ENCODE assay signal across 8 cellular contexts in genomic region chr19:46076951-46077814, GRCh38. TPM values are rescaled to one million over a fixed set of nuclear protein-coding genes. Genes with fewer than 3 reads are reported as not detected.
DNase-seq lines count a peak whose midpoint lies in the region; ATAC-seq and TF ChIP-seq lines count a peak whose summit lies in the region.

No MANE protein-coding gene starts in this region.

- peak; percentile 83 for TF ChIP-seq RAD21 in SK-N-SH (IDR thresholded peaks at IDR 0.05; ENCODE audit: low read length)

- H2AFZ ChIP-seq in SK-N-SH (ENCODE audit: low read depth): peak overlapping the region; percentile 50; the same call in 1 of the 2 replicates

- no peaks in the 10 kb centered on the region for H3K9me3 ChIP-seq in SK-N-SH
- H3K9me3 ChIP-seq in effector memory CD4-positive, alpha-beta T cell (ENCODE audit: control insufficient read depth, low read length): no peaks in the 10 kb centered on the region

- POLR2A ChIA-PET in SK-N-SH (lab: Yijun Ruan, JAX): no interaction called here

- peaks cover 27% of the 10 kb centered on the region for H3K27me3 ChIP-seq in SK-N-SH (ENCODE audit: insufficient read depth)
- H3K27me3 ChIP-seq in effector memory CD4-positive, alpha-beta T cell (replicated peaks; ENCODE audit: control insufficient read depth, insufficient read depth, low read length, poor library complexity, severe bottlenecking): peaks cover 19% of the 10 kb centered on the region

- no peaks in the 10 kb centered on the region for H4K20me1 ChIP-seq in SK-N-SH (ENCODE audit: insufficient read depth)

- peak overlapping the region; percentile 79 for H3K4me2 ChIP-seq in SK-N-SH

- peak; percentile 61 for DNase-seq in activated CD4-positive, alpha-beta T cell treated with anti-CD3 and anti-CD28 coated beads for 48 hours
- no peak for DNase-seq in activated CD4-positive, alpha-beta T cell treated with anti-CD3 and anti-CD28 coated beads for 1 hour
- DNase-seq in NCI-H1436 (lab: John Stamatoyannopoulos, UW) (peak; percentile 89), SK-N-SH (peak; percentile 90), coronary artery (ENCODE audit: low spot score) (no peak), left colon (peak; percentile 38 to 62)
- peak; percentile 27 to 29 for DNase-seq in stimulated activated CD8-positive, alpha-beta memory T cell treated with anti-CD3 and anti-CD28 coated beads, Interleukin-15, amount 100 ng/mL, for 48 hours (ENCODE audit: low read depth in 2 of 2)
- DNase-seq in effector memory CD4-positive, alpha-beta T cell: no peak

- H3K4me3 ChIP-seq in SK-N-SH (ENCODE audit: low read depth in 2 of 2, low read length in 1 of 2) (peak overlapping the region; percentile 39 to 52), coronary artery (peak overlapping the region; percentile 44)
- H3K4me3 ChIP-seq in effector memory CD4-positive, alpha-beta T cell (ENCODE audit: insufficient read depth, low read depth, low read length, poor library complexity, severe bottlenecking): no peak overlapping the region

- peak; percentile 98 for ATAC-seq in left colon

- no peak for TF ChIP-seq EP300 in SK-N-SH (IDR thresholded peaks at IDR 0.05; ENCODE audit: borderline replicate concordance in 1 of 2, low read depth in 1 of 2, low read length in 1 of 2)

- intact Hi-C loops in left colon (cut with DNase I, micrococcal nuclease): loop anchor here in 1 of 2 donors (10.0 kb wide), 1 partner anchor 188 kb away; no protein-coding TSS in a partner anchor

- CTCF ChIA-PET in SK-N-SH (lab: Yijun Ruan, JAX): interaction anchor here (0.6 to 10.3 kb wide), 41 partner anchors 9 to 412 kb away, joined by 3 to 132 read pairs (median 4); partner anchors contain the start of genes IGFL4 and PGLYRP1

- peaks cover 27% of the 10 kb centered on the region for H3F3A ChIP-seq in SK-N-SH (replicated peaks; ENCODE audit: insufficient read depth)

- no peak overlapping the region for H3K9ac ChIP-seq in SK-N-SH

- H3K27ac ChIP-seq in SK-N-SH (ENCODE audit: low read depth in 2 of 2, low read length in 1 of 2) (no peak overlapping the region), coronary artery (no peak overlapping the region)
- H3K27ac ChIP-seq in effector memory CD4-positive, alpha-beta T cell (ENCODE audit: insufficient read depth, low read length, poor library complexity, severe bottlenecking): no peak overlapping the region

- no peaks in the 10 kb centered on the region for H3K36me3 ChIP-seq in SK-N-SH (replicated peaks in 1 of 2; ENCODE audit: control insufficient read depth in 1 of 2, insufficient read depth in 2 of 2, low read length in 1 of 2)
- no peaks in the 10 kb centered on the region for H3K36me3 ChIP-seq in effector memory CD4-positive, alpha-beta T cell (ENCODE audit: control insufficient read depth, insufficient read depth, low read length)

- H3K9me2 ChIP-seq in SK-N-SH: no peaks in the 10 kb centered on the region

- 2% methylated on average over 18 of the region's 50 CpGs for WGBS in SK-N-SH (ENCODE audit: low lambda C conversion rate)

- H3K4me1 ChIP-seq in SK-N-SH (ENCODE audit: control insufficient read depth in 1 of 2, insufficient read depth in 2 of 2, low read depth in 1 of 2, low read length in 1 of 2): peaks cover 8 to 20% of the 10 kb centered on the region in 2 experiments; a peak in 2 of 4 replicates
- H3K4me1 ChIP-seq in effector memory CD4-positive, alpha-beta T cell (ENCODE audit: control insufficient read depth, insufficient read depth, low read length, poor library complexity, severe bottlenecking): peaks cover 4% of the 10 kb centered on the region

- H3K79me2 ChIP-seq in SK-N-SH (ENCODE audit: insufficient read depth): no peaks in the 10 kb centered on the region

- TF ChIP-seq CTCF in SK-N-SH (IDR thresholded peaks at IDR 0.05) (peak; percentile 99), coronary artery (IDR thresholded peaks at IDR 0.05) (no peak)

TF ChIP-seq in SK-N-SH, 30 proteins besides CTCF, POLR2A, EP300 and RAD21:
- no peak for TF ChIP-seq RFX5 (IDR thresholded peaks at IDR 0.05; ENCODE audit: low read length)
- no peak for TF ChIP-seq ZBTB33 (IDR thresholded peaks at IDR 0.05; ENCODE audit: borderline replicate concordance, low read depth)
- no peak for TF ChIP-seq MEF2A (IDR thresholded peaks at IDR 0.05; ENCODE audit: borderline replicate concordance, low read depth)
- no peak for TF ChIP-seq POLR2AphosphoS5 (IDR thresholded peaks at IDR 0.05; ENCODE audit: low read depth, low read length)
- peak; percentile 95; the same call in 1 of the 2 replicates for TF ChIP-seq EZH2phosphoT487 (IDR thresholded peaks at IDR 0.05; ENCODE audit: borderline replicate concordance, low read depth)
- TF ChIP-seq TCF12 (IDR thresholded peaks at IDR 0.05): no peak
- TF ChIP-seq ELF1 (IDR thresholded peaks at IDR 0.05): 0 out of 2 replicates have a peak, but pooled peaks have one; percentile 32
- TF ChIP-seq USF2 (IDR thresholded peaks at IDR 0.05; ENCODE audit: borderline replicate concordance, low read depth, low read length): no peak
- TF ChIP-seq SIN3A (IDR thresholded peaks at IDR 0.05; ENCODE audit: borderline replicate concordance, low read depth, low read length): no peak
- no peak for TF ChIP-seq FOSL2 (IDR thresholded peaks at IDR 0.05; ENCODE audit: borderline replicate concordance, low read depth)
- no peak for TF ChIP-seq RCOR1 (IDR thresholded peaks at IDR 0.05; ENCODE audit: low read length)
- TF ChIP-seq MXI1 (IDR thresholded peaks at IDR 0.05; ENCODE audit: low read depth, low read length): no peak
- 0 out of 2 replicates have a peak, but pooled peaks have one; percentile 18 for TF ChIP-seq TEAD4 (IDR thresholded peaks at IDR 0.05; ENCODE audit: borderline replicate concordance, insufficient read depth)
- no peak for TF ChIP-seq YY1 (IDR thresholded peaks at IDR 0.05; ENCODE audit: low read depth)
- TF ChIP-seq TAF1 (IDR thresholded peaks at IDR 0.05; ENCODE audit: borderline replicate concordance, low read depth, low read length): no peak
- no peak for TF ChIP-seq USF1 (IDR thresholded peaks at IDR 0.05; ENCODE audit: borderline replicate concordance, low read depth)
- peak; percentile 89 for TF ChIP-seq SMC3 (IDR thresholded peaks at IDR 0.05; ENCODE audit: low read depth, low read length)

RNA-seq across cellular contexts. Expression of gene IGFL4, which starts 36.4 kb away (rescaled TPM):
- not detected in 2 replicates for polyA plus RNA-seq in SK-N-SH (2012; rRNA removed)
- not detected in 2 replicates for polyA plus RNA-seq in SK-N-SH (2012; cell fraction: cytosol; rRNA removed)
- 0.04 TPM in 2 replicates for polyA plus RNA-seq in SK-N-SH (2012; cell fraction: nucleus; rRNA removed)
- total RNA-seq in left colon: not detected

RNA-seq across cellular contexts. Expression of gene IGFL3, which starts 47.3 kb away (rescaled TPM):
- not detected in 2 replicates for polyA plus RNA-seq in SK-N-SH (2012; rRNA removed)
- not detected in 2 replicates for polyA plus RNA-seq in SK-N-SH (2012; cell fraction: cytosol; rRNA removed)
- not detected in 2 replicates for polyA plus RNA-seq in SK-N-SH (2012; cell fraction: nucleus; rRNA removed)
- total RNA-seq in left colon: not detected

RNA-seq across cellular contexts. Expression of gene PGLYRP1, which starts 54.3 kb away (rescaled TPM):
- not detected in 2 replicates for polyA plus RNA-seq in SK-N-SH (2012; rRNA removed)
- polyA plus RNA-seq in SK-N-SH (2012; cell fraction: cytosol; rRNA removed): not detected in 2 replicates
- polyA plus RNA-seq in SK-N-SH (2012; cell fraction: nucleus; rRNA removed): not detected in 2 replicates
- total RNA-seq in left colon: not detected

Comparison
In these comparisons a context has a peak if more than half of its experiments do, and no peak if none do; other contexts are left out.
1. DNase-seq: peak in activated CD4-positive, alpha-beta T cell treated with anti-CD3 and anti-CD28 coated beads for 48 hours (single experiment), NCI-H1436 (single experiment), SK-N-SH (single experiment), left colon (2 of 2) and stimulated activated CD8-positive, alpha-beta memory T cell treated with anti-CD3 and anti-CD28 coated beads, Interleukin-15, amount 100 ng/mL, for 48 hours (2 of 2); none in activated CD4-positive, alpha-beta T cell treated with anti-CD3 and anti-CD28 coated beads for 1 hour (single experiment), coronary artery (single experiment) and effector memory CD4-positive, alpha-beta T cell (0 of 3).